In genomic region chr12:68538722-68539614, GRCh38 we compare ENCODE assay signal across 8 cellular contexts.
DNase-seq lines count a peak whose midpoint lies in the region; ATAC-seq, FAIRE-seq and TF ChIP-seq lines count a peak whose summit lies in the region.

No MANE protein-coding gene starts in this region.

- no peaks in the 10 kb centered on the region for H3K79me2 ChIP-seq in GM12878 (ENCODE audit: control insufficient read depth, insufficient read depth, low read length)

- DNase-seq in AG08395 (ENCODE audit: low spot score) (peak; percentile 64), SW480 (ENCODE audit: low spot score) (peak; percentile 53), GM12878 (ENCODE audit: low read depth, low spot score) (peak; percentile 59), lower lobe of right lung (peak; percentile 66), occipital lobe (lab: John Stamatoyannopoulos, UW) (no peak)
- peak; percentile 20 to 34 for DNase-seq in stimulated activated CD8-positive, alpha-beta memory T cell treated with anti-CD3 and anti-CD28 coated beads, Interleukin-7, amount 100 ng/mL, for 1 hour (ENCODE audit: low read depth in 2 of 2)

- peak in 1 of 2 experiments; percentile 77; a peak in 1 of 4 replicates for TF ChIP-seq EP300 in GM12878 (IDR thresholded peaks at IDR 0.05; ENCODE audit: borderline replicate concordance in 1 of 2, control insufficient read depth in 1 of 2, low read depth in 2 of 2, low read length in 2 of 2)

- BruUV-seq in GM12878 (replicated peaks; lab: Mats Ljungman, UMichigan): no TSS peak

- no peak for TF ChIP-seq RAD21 in GM12878 (IDR thresholded peaks at IDR 0.05; ENCODE audit: insufficient read depth, low read depth, low read length)

- WGBS in GM12878 (ENCODE audit: insufficient coverage, insufficient replicate concordance, low lambda C conversion rate, missing lambda C conversion rate): 50% methylated on average over 11 of the region's 11 CpGs

- TF ChIP-seq POLR2A in GM12878 (IDR thresholded peaks at IDR 0.05; ENCODE audit: low read depth, low read length): no peak

- no peak overlapping the region for H3K9ac ChIP-seq in GM12878 (ENCODE audit: control insufficient read depth, insufficient read depth, low read length)

- H3K27me3 ChIP-seq in GM12878 (replicated peaks in 1 of 2; ENCODE audit: control insufficient read depth in 2 of 2, insufficient read depth in 2 of 2, low read length in 1 of 2) (no peaks in the 10 kb centered on the region), lower lobe of right lung (ENCODE audit: low read depth) (no peaks in the 10 kb centered on the region)

- intact Hi-C loops in GM12878 (cut with micrococcal nuclease; ENCODE audit: unreplicated experiment): no loop called here
- intact Hi-C loops in lower lobe of right lung (cut with DNase I): no loop called here

- FAIRE-seq in GM12878 (lab: Jason Lieb, UNC): no peak

- ATAC-seq in HG02981 (IDR thresholded peaks at IDR 0.05; ENCODE audit: unreplicated experiment) (peak; percentile 57), GM12878 (peak; percentile 96), lower lobe of right lung (peak; percentile 95 to 98), GM21515 (IDR thresholded peaks at IDR 0.05; ENCODE audit: unreplicated experiment) (no peak)

- H2AFZ ChIP-seq in GM12878 (ENCODE audit: control insufficient read depth, low read depth, low read length): peak overlapping the region; percentile 55

- POLR2A ChIA-PET in GM12878 (lab: Charles Lee): interaction anchor here (0.5 to 1.4 kb wide), 5 partner anchors 41 to 267 kb away, joined by 3 to 5 read pairs (median 3); partner anchors contain the start of gene RAP1B

- H3K36me3 ChIP-seq in GM12878 (ENCODE audit: control insufficient read depth in 2 of 2, insufficient read depth in 2 of 2, low read length in 1 of 2) (no peaks in the 10 kb centered on the region), lower lobe of right lung (no peaks in the 10 kb centered on the region)

- H3K4me2 ChIP-seq in GM12878 (ENCODE audit: control insufficient read depth, insufficient read depth): no peak overlapping the region; the same call in 1 of the 2 replicates

- H3K4me3 ChIP-seq in GM12878 (no peak overlapping the region), lower lobe of right lung (peak overlapping the region; percentile 28)

- H3K4me1 ChIP-seq in GM12878 (ENCODE audit: control insufficient read depth, insufficient read depth, low read length) (peaks cover 3% of the 10 kb centered on the region; the same call in 1 of the 2 replicates), lower lobe of right lung (peaks cover 16% of the 10 kb centered on the region)

- H4K20me1 ChIP-seq in GM12878 (ENCODE audit: control insufficient read depth, insufficient read depth): no peaks in the 10 kb centered on the region

- SMC1A ChIA-PET in GM12878 (lab: Charles Lee; ENCODE audit: uncharacterized antibody, unreplicated experiment): interaction anchor here (0.6 to 2.2 kb wide), 24 partner anchors 12 to 180 kb away, joined by 3 to 14 read pairs (median 4); partner anchors contain the start of gene RAP1B

- TF ChIP-seq CTCF in GM12878 (IDR thresholded peaks at IDR 0.05 in 2 of 3, conservative IDR thresholded peaks at IDR 0.05 in 1 of 3; ENCODE audit: control insufficient read depth in 2 of 3, extremely low read depth in 1 of 3, insufficient read depth in 1 of 3, low read depth in 3 of 3, low read length in 3 of 3): no peak
- no peak for TF ChIP-seq CTCF in lower lobe of right lung (IDR thresholded peaks at IDR 0.05)

- H3K9me3 ChIP-seq in GM12878 (replicated peaks; ENCODE audit: control insufficient read depth, insufficient read depth, low read length): peaks cover 2% of the 10 kb centered on the region; the same call in 1 of the 3 replicates
- no peaks in the 10 kb centered on the region for H3K9me3 ChIP-seq in lower lobe of right lung

- RAD21 ChIA-PET in GM12878 (lab: Charles Lee; ENCODE audit: unreplicated experiment): interaction anchor here (0.6 to 2.1 kb wide), 18 partner anchors 9 to 248 kb away, joined by 3 to 9 read pairs (median 4); no protein-coding TSS in a partner anchor

- in situ Hi-C loops in GM12878 (cut with MboI): no loop called here

- CTCF ChIA-PET in GM12878 (lab: Yijun Ruan, JAX): interaction anchor here (1.0 to 1.6 kb wide), 10 partner anchors 11 to 316 kb away, joined by 3 to 5 read pairs (median 3); no protein-coding TSS in a partner anchor

- H3K27ac ChIP-seq in GM12878 (ENCODE audit: control insufficient read depth, insufficient read depth): no peak overlapping the region
- H3K27ac ChIP-seq in lower lobe of right lung: peak overlapping the region; percentile 74

TF ChIP-seq in GM12878, 131 proteins besides CTCF, POLR2A, EP300 and RAD21 (continues in another document):
- TF ChIP-seq POU2F2 (IDR thresholded peaks at IDR 0.05; ENCODE audit: borderline replicate concordance, low read depth, low read length) (peak; percentile 67; the same call in 1 of the 3 replicates), CBX3 (IDR thresholded peaks at IDR 0.05; ENCODE audit: borderline replicate concordance, low read depth) (no peak), ELK1 (IDR thresholded peaks at IDR 0.05; ENCODE audit: low read depth, low read length) (no peak), IKZF1 (conservative IDR thresholded peaks at IDR 0.05) (peak; percentile 70), YY1 (IDR thresholded peaks at IDR 0.05; ENCODE audit: low read depth, low read length) (peak; percentile 86), ATF3 (IDR thresholded peaks at IDR 0.05; ENCODE audit: borderline replicate concordance, extremely low read depth, low read depth, low read length) (no peak), MLLT1 (IDR thresholded peaks at IDR 0.05) (peak; percentile 69; the same call in 1 of the 2 replicates), NR2C2 (IDR thresholded peaks at IDR 0.05; ENCODE audit: borderline replicate concordance, control insufficient read depth, insufficient read length, low read depth) (no peak), CBFB (IDR thresholded peaks at IDR 0.05; ENCODE audit: low read depth) (no peak), SREBF1 (IDR thresholded peaks at IDR 0.05; ENCODE audit: low read length) (no peak), TAF1 (IDR thresholded peaks at IDR 0.05; ENCODE audit: borderline replicate concordance, low read depth, low read length) (no peak), SRF (IDR thresholded peaks at IDR 0.05; ENCODE audit: low read depth in 2 of 2, low read length in 2 of 2) (no peak), MEF2B (IDR thresholded peaks at IDR 0.05; ENCODE audit: partially characterized antibody, poor library complexity, severe bottlenecking) (no peak), IKZF2 (IDR thresholded peaks at IDR 0.05) (peak; percentile 86 to 89; a peak in 3 of 4 replicates), SKIL (IDR thresholded peaks at IDR 0.05; ENCODE audit: low read depth, poor library complexity, severe bottlenecking) (peak; percentile 30), KLF5 (IDR thresholded peaks at IDR 0.05; ENCODE audit: partially characterized antibody) (no peak), SMARCA5 (IDR thresholded peaks at IDR 0.05) (no peak), USF1 (IDR thresholded peaks at IDR 0.05; ENCODE audit: borderline replicate concordance, extremely low read length, insufficient read depth, low read depth, low read length) (no peak), ATF7 (IDR thresholded peaks at IDR 0.05; ENCODE audit: low read depth) (peak; percentile 90)
